In genomic region chr12:24751181-24751580, GRCh38 we compare ENCODE assay signal across 16 cellular contexts.
"Had no signal": no experiment of that assay in that cellular context is flagged by ENCODE, and none has a peak within 500 bp of the region (broad histone marks: within the 10 kb centered on the region; RNA-seq: fewer than 3 reads in every experiment).

No MANE protein-coding gene starts in this region.

- H3K9me3 Mint-ChIP-seq: activated naive CD4-positive, alpha-beta T cell treated with anti-CD3 and anti-CD28 coated beads, Interleukin-2, amount 10 ng/mL, durations not matched to agents 7 days and 5 days; activated T-helper 2 cell treated with anti-CD3 and anti-CD28 coated beads, Interferon-gamma antibody, Interleukin-2, Interleukin-4, amounts not matched to agents 10 μg/mL and 5 μg/mL and 100 μg/mL, durations not matched to agents 14 hours and 24 hours and 36 hours; neural crest cell; WTC11 had no signal

- H3K4me1 ChIP-seq: adrenal gland, gastroesophageal sphincter, tibial artery, uterus had no signal

- ATAC-seq: body of pancreas, gastroesophageal sphincter, pancreas, T-helper 17 cell, WTC11 had no signal

- H3K9me3 ChIP-seq: adrenal gland, body of pancreas, gastroesophageal sphincter, pancreas, tibial artery, uterus had no signal

- DNase-seq: activated CD4-positive, alpha-beta T cell treated with anti-CD3 and anti-CD28 coated beads, Interleukin-2, amount 50 U/mL, for 4 hours; activated naive CD4-positive, alpha-beta T cell treated with anti-CD3 and anti-CD28 coated beads, Interleukin-2, amount 10 ng/mL, durations not matched to agents 7 days and 5 days; adrenal gland; body of pancreas; central memory CD4-positive, alpha-beta T cell; effector memory CD4-positive, alpha-beta T cell; kidney glomerular epithelial cell; pancreas; retina; T-helper 17 cell; tibial artery; uterus had no signal

- H3K4me1 Mint-ChIP-seq: activated naive CD4-positive, alpha-beta T cell treated with anti-CD3 and anti-CD28 coated beads, Interleukin-2, amount 10 ng/mL, durations not matched to agents 7 days and 5 days; T-helper 17 cell had no signal

- FAIRE-seq: pancreas had no signal

- H3K4me3 Mint-ChIP-seq: activated naive CD4-positive, alpha-beta T cell treated with anti-CD3 and anti-CD28 coated beads, Interleukin-2, amount 10 ng/mL, durations not matched to agents 7 days and 5 days; T-helper 17 cell; WTC11 had no signal

- H3K27ac Mint-ChIP-seq: activated naive CD4-positive, alpha-beta T cell treated with anti-CD3 and anti-CD28 coated beads, Interleukin-2, amount 10 ng/mL, durations not matched to agents 7 days and 5 days; activated T-helper 2 cell treated with anti-CD3 and anti-CD28 coated beads, Interferon-gamma antibody, Interleukin-2, Interleukin-4, amounts not matched to agents 10 μg/mL and 5 μg/mL and 100 μg/mL, durations not matched to agents 14 hours and 24 hours and 36 hours; T-helper 17 cell had no signal

- H3K4me3 ChIP-seq: adrenal gland, body of pancreas, gastroesophageal sphincter, pancreas, tibial artery, uterus had no signal

- H3K36me3 ChIP-seq: adrenal gland, gastroesophageal sphincter, pancreas, tibial artery, uterus had no signal

- H3K27me3 ChIP-seq: adrenal gland, body of pancreas, gastroesophageal sphincter, pancreas, tibial artery, uterus had no signal

- H3K27ac ChIP-seq: adrenal gland, body of pancreas, gastroesophageal sphincter, pancreas, tibial artery, uterus had no signal

- H3K36me3 Mint-ChIP-seq: activated naive CD4-positive, alpha-beta T cell treated with anti-CD3 and anti-CD28 coated beads, Interleukin-2, amount 10 ng/mL, durations not matched to agents 7 days and 5 days; WTC11 had no signal
